3 cellular contexts compared by ENCODE assay signal in the genomic region with DNA sequence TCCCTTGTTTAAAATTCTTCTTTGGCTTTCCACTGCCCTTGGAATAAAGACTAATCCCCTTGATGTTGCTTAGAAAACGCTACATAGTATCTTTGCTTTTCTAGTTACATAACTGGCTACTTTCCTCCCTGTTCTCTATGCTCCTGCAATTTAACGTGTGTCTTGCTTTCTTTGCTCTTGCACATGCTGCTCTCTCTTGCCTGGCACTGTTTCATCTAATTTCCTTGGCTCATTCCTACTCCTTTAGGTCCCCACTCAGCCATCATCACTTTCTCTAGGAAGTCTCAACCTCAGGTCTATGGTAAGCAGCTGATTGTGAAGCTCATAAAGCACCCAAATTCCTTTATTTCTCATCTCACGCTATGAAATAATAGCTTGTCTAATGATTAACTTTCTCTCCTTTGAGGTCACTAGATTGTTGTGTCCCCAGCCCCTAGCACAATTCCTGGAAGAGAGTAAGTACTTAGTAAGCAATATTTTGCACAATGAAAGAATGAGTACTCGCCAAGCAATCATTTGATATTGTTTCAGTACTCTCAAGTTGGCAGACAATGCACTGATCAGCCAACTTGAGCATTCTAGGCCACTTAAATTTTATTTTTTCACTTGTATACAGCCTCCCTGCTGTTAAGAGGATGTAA.
A peak's percentile ranks its signal among the peaks of the same experiment; 100 is the strongest.
TF ChIP-seq lines count a peak whose summit lies in the region.

No MANE protein-coding gene starts in this region.

TF ChIP-seq in HEK293, 187 proteins besides CTCF, POLR2A, EP300 and RAD21:
- TF ChIP-seq TCF7L2 (IDR thresholded peaks at IDR 0.05; ENCODE audit: borderline replicate concordance, low read depth, low read length) (no peak), KLF16 (tag by site-specific recombination; IDR thresholded peaks at IDR 0.05) (no peak), ZNF266 (tag by site-specific recombination; IDR thresholded peaks at IDR 0.05; ENCODE audit: low read depth) (no peak), KLF10 (tag by site-specific recombination; IDR thresholded peaks at IDR 0.05) (no peak), ZNF138 (tag by site-specific recombination; IDR thresholded peaks at IDR 0.05; ENCODE audit: borderline replicate concordance) (no peak), ZNF777 (tag by site-specific recombination; IDR thresholded peaks at IDR 0.05; ENCODE audit: borderline replicate concordance) (no peak), ZNF133 (tag by site-specific recombination; IDR thresholded peaks at IDR 0.05) (peak; percentile 89)
- TF ChIP-seq, protein P1, sequence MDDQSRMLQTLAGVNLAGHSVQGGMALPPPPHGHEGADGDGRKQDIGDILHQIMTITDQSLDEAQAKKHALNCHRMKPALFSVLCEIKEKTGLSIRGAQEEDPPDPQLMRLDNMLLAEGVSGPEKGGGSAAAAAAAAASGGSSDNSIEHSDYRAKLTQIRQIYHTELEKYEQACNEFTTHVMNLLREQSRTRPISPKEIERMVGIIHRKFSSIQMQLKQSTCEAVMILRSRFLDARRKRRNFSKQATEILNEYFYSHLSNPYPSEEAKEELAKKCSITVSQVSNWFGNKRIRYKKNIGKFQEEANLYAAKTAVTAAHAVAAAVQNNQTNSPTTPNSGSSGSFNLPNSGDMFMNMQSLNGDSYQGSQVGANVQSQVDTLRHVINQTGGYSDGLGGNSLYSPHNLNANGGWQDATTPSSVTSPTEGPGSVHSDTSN (CRISPR knock-in tag; IDR thresholded peaks at IDR 0.05), result no peak
- TF ChIP-seq, protein P2, sequence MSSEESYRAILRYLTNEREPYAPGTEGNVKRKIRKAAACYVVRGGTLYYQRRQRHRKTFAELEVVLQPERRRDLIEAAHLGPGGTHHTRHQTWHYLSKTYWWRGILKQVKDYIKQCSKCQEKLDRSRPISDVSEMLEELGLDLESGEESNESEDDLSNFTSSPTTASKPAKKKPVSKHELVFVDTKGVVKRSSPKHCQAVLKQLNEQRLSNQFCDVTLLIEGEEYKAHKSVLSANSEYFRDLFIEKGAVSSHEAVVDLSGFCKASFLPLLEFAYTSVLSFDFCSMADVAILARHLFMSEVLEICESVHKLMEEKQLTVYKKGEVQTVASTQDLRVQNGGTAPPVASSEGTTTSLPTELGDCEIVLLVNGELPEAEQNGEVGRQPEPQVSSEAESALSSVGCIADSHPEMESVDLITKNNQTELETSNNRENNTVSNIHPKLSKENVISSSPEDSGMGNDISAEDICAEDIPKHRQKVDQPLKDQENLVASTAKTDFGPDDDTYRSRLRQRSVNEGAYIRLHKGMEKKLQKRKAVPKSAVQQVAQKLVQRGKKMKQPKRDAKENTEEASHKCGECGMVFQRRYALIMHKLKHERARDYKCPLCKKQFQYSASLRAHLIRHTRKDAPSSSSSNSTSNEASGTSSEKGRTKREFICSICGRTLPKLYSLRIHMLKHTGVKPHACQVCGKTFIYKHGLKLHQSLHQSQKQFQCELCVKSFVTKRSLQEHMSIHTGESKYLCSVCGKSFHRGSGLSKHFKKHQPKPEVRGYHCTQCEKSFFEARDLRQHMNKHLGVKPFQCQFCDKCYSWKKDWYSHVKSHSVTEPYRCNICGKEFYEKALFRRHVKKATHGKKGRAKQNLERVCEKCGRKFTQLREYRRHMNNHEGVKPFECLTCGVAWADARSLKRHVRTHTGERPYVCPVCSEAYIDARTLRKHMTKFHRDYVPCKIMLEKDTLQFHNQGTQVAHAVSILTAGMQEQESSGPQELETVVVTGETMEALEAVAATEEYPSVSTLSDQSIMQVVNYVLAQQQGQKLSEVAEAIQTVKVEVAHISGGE (tag by site-specific recombination; conservative IDR thresholded peaks at IDR 0.05; ENCODE audit: low read depth), result no peak

TF ChIP-seq in endothelial cell of umbilical vein, 7 proteins besides CTCF, POLR2A, EP300 and RAD21:
- no peak for TF ChIP-seq GATA2 (IDR thresholded peaks at IDR 0.05; ENCODE audit: insufficient read depth, insufficient read length, low read depth, low read length)
- TF ChIP-seq FOS (IDR thresholded peaks at IDR 0.05; ENCODE audit: borderline replicate concordance, insufficient read depth, low read length), result no peak
- no peak for TF ChIP-seq POLR2AphosphoS5 (IDR thresholded peaks at IDR 0.05; ENCODE audit: insufficient read depth, low read depth, low read length)
- TF ChIP-seq EZH2 (IDR thresholded peaks at IDR 0.05; ENCODE audit: borderline replicate concordance, low read depth, low read length, severe bottlenecking), result no peak
- peak; percentile 5 for TF ChIP-seq JUN (IDR thresholded peaks at IDR 0.05; ENCODE audit: borderline replicate concordance, insufficient read depth, insufficient read length, low read depth)
- TF ChIP-seq, protein P3, sequence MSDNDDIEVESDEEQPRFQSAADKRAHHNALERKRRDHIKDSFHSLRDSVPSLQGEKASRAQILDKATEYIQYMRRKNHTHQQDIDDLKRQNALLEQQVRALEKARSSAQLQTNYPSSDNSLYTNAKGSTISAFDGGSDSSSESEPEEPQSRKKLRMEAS (IDR thresholded peaks at IDR 0.05; ENCODE audit: insufficient read depth, insufficient read length), result no peak

TF ChIP-seq in HepG2, 621 proteins besides CTCF, POLR2A, EP300 and RAD21:
- TF ChIP-seq MAFF (IDR thresholded peaks at IDR 0.05; ENCODE audit: low read depth, low read length) (peak; percentile 61), NCOA5 (CRISPR knock-in tag; IDR thresholded peaks at IDR 0.05) (no peak), ZNF350 (CRISPR knock-in tag; IDR thresholded peaks at IDR 0.05; ENCODE audit: borderline replicate concordance, low read depth) (no peak), ARHGAP35 (CRISPR knock-in tag; IDR thresholded peaks at IDR 0.05; ENCODE audit: borderline replicate concordance) (no peak), RBM22 (optimal IDR thresholded peaks at IDR 0.05; ENCODE audit: low read length) (no peak), RFXAP (CRISPR knock-in tag; IDR thresholded peaks at IDR 0.05; ENCODE audit: borderline replicate concordance) (no peak), NFE2 (CRISPR knock-in tag; IDR thresholded peaks at IDR 0.05) (no peak), KDM2A (CRISPR knock-in tag; IDR thresholded peaks at IDR 0.05; ENCODE audit: borderline replicate concordance, low read depth) (no peak), NPAS2 (CRISPR knock-in tag; IDR thresholded peaks at IDR 0.05; ENCODE audit: borderline replicate concordance) (no peak), TARDBP (CRISPR knock-in tag; IDR thresholded peaks at IDR 0.05) (no peak), SOX6 (IDR thresholded peaks at IDR 0.05) (no peak), SOX6 (CRISPR knock-in tag; IDR thresholded peaks at IDR 0.05) (peak; percentile 32; the same call in 1 of the 2 replicates), MAFK (conservative IDR thresholded peaks at IDR 0.05 in 1 of 2, IDR thresholded peaks at IDR 0.05 in 1 of 2; ENCODE audit: low read length in 2 of 2) (peak; percentile 66 to 71)
- TF ChIP-seq, protein P4, sequence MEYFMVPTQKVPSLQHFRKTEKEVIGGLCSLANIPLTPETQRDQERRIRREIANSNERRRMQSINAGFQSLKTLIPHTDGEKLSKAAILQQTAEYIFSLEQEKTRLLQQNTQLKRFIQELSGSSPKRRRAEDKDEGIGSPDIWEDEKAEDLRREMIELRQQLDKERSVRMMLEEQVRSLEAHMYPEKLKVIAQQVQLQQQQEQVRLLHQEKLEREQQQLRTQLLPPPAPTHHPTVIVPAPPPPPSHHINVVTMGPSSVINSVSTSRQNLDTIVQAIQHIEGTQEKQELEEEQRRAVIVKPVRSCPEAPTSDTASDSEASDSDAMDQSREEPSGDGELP (IDR thresholded peaks at IDR 0.05; ENCODE audit: borderline replicate concordance, low read depth), result no peak
- TF ChIP-seq, protein P5, sequence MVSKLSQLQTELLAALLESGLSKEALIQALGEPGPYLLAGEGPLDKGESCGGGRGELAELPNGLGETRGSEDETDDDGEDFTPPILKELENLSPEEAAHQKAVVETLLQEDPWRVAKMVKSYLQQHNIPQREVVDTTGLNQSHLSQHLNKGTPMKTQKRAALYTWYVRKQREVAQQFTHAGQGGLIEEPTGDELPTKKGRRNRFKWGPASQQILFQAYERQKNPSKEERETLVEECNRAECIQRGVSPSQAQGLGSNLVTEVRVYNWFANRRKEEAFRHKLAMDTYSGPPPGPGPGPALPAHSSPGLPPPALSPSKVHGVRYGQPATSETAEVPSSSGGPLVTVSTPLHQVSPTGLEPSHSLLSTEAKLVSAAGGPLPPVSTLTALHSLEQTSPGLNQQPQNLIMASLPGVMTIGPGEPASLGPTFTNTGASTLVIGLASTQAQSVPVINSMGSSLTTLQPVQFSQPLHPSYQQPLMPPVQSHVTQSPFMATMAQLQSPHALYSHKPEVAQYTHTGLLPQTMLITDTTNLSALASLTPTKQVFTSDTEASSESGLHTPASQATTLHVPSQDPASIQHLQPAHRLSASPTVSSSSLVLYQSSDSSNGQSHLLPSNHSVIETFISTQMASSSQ (IDR thresholded peaks at IDR 0.05; ENCODE audit: low read depth), result peak; percentile 56
- TF ChIP-seq, protein P5 (CRISPR knock-in tag; IDR thresholded peaks at IDR 0.05; ENCODE audit: borderline replicate concordance), result peak; percentile 47; the same call in 1 of the 2 replicates
